In genomic region chr15:41828747-41829270, GRCh38 we compare ENCODE assay signal across 1 cellular context.
TF ChIP-seq lines count a peak whose summit lies in the region.

No MANE protein-coding gene starts in this region.

TF ChIP-seq in HCT116, 20 proteins besides CTCF, POLR2A, EP300 and RAD21 (continued from another document):
- TF ChIP-seq REST (IDR thresholded peaks at IDR 0.05; ENCODE audit: low read depth) = no peak
- TF ChIP-seq ATF3 (IDR thresholded peaks at IDR 0.05) = no peak
- no peak for TF ChIP-seq SIN3A (IDR thresholded peaks at IDR 0.05; ENCODE audit: low read depth)
- no peak for TF ChIP-seq SRF (IDR thresholded peaks at IDR 0.05; ENCODE audit: low read depth)
- TF ChIP-seq EGR1 (IDR thresholded peaks at IDR 0.05; ENCODE audit: low read depth) = no peak
- no peak for TF ChIP-seq YY1 (IDR thresholded peaks at IDR 0.05; ENCODE audit: extremely low read depth, insufficient replicate concordance, low read depth, low read length)
- TF ChIP-seq, protein P1, sequence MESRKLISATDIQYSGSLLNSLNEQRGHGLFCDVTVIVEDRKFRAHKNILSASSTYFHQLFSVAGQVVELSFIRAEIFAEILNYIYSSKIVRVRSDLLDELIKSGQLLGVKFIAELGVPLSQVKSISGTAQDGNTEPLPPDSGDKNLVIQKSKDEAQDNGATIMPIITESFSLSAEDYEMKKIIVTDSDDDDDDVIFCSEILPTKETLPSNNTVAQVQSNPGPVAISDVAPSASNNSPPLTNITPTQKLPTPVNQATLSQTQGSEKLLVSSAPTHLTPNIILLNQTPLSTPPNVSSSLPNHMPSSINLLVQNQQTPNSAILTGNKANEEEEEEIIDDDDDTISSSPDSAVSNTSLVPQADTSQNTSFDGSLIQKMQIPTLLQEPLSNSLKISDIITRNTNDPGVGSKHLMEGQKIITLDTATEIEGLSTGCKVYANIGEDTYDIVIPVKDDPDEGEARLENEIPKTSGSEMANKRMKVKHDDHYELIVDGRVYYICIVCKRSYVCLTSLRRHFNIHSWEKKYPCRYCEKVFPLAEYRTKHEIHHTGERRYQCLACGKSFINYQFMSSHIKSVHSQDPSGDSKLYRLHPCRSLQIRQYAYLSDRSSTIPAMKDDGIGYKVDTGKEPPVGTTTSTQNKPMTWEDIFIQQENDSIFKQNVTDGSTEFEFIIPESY (IDR thresholded peaks at IDR 0.05; ENCODE audit: extremely low read depth, insufficient replicate concordance, low read length) = no peak
- TF ChIP-seq EZH2 (IDR thresholded peaks at IDR 0.05) = no peak
